2 cellular contexts compared by ENCODE assay signal in genomic region chr2:219733746-219734145, GRCh38.
TF ChIP-seq lines count a peak whose summit lies in the region.

No MANE protein-coding gene starts in this region.

TF ChIP-seq in HCT116, 20 proteins besides CTCF, POLR2A, EP300 and RAD21 (continued from another document):
- TF ChIP-seq ZBTB33 (IDR thresholded peaks at IDR 0.05; ENCODE audit: extremely low read depth, insufficient replicate concordance, low read length): no peak
- no peak for TF ChIP-seq YY1 (IDR thresholded peaks at IDR 0.05; ENCODE audit: extremely low read depth, insufficient replicate concordance, low read depth, low read length)
- TF ChIP-seq CEBPB (IDR thresholded peaks at IDR 0.05; ENCODE audit: low read depth): no peak
- no peak for TF ChIP-seq EZH2phosphoT487 (IDR thresholded peaks at IDR 0.05; ENCODE audit: borderline replicate concordance)
- TF ChIP-seq ZNF274 (IDR thresholded peaks at IDR 0.05; ENCODE audit: low read depth, low read length): no peak
- no peak for TF ChIP-seq SP1 (IDR thresholded peaks at IDR 0.05; ENCODE audit: low read depth)
- no peak for TF ChIP-seq EZH2 (IDR thresholded peaks at IDR 0.05)
- no peak for TF ChIP-seq REST (IDR thresholded peaks at IDR 0.05; ENCODE audit: low read depth)
- TF ChIP-seq ATF3 (IDR thresholded peaks at IDR 0.05): no peak
TF ChIP-seq in HCT116: peak in this region for 0.

TF ChIP-seq in WTC11, 78 proteins besides CTCF, POLR2A, EP300 and RAD21:
- TF ChIP-seq PRDM15 (CRISPR knock-in tag; IDR thresholded peaks at IDR 0.05): no peak
